In the genomic region with DNA sequence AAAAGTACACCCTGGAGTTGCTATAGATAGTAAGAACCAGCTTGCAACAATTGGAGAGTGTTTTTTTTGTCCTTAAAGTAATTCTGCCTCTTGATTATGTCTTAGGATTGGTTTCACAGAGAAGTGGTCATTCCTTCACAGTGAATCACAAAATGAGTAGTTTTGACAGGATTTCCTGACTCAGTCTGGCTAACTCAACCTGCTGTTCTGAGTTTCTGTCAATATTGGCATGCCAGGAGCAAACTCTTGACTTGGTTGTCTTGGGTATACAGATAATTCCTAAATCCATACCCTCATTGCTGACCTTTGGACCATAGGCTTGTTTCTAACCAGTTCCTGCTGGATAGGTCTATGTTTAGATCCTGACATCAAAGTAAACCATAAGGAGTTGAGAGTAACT, we compare ENCODE assay signal across 11 cellular contexts. TPM values are rescaled to one million over a fixed set of nuclear protein-coding genes. Genes with fewer than 3 reads are reported as not detected.
DNase-seq lines count a peak whose midpoint lies in the region; ATAC-seq, FAIRE-seq and TF ChIP-seq lines count a peak whose summit lies in the region.
"Had no signal": no experiment of that assay in that cellular context is flagged by ENCODE, and none has a peak within 500 bp of the region (broad histone marks: within the 10 kb centered on the region; RNA-seq: fewer than 3 reads in every experiment).

No MANE protein-coding gene starts in this region.

- H3K4me3 ChIP-seq in AG10803 (ENCODE audit: low read length) (no peak overlapping the region), MG63 (no peak overlapping the region)

- H3K27me3 ChIP-seq in MG63, result no peaks in the 10 kb centered on the region

- no peak for FAIRE-seq in D721Med (lab: Jason Lieb, UNC)

- H3K36me3 ChIP-seq in MG63, result no peaks in the 10 kb centered on the region

- TF ChIP-seq CTCF in AG10803 (conservative IDR thresholded peaks at IDR 0.05; ENCODE audit: low read length), result no peak
- no peak for TF ChIP-seq CTCF in D721Med (IDR thresholded peaks at IDR 0.05; ENCODE audit: insufficient read depth, missing control alignments)

- H3K9me3 ChIP-seq in MG63, result no peaks in the 10 kb centered on the region

- ATAC-seq in HG03159 (IDR thresholded peaks at IDR 0.05; ENCODE audit: unreplicated experiment) (no peak), HG03469 (IDR thresholded peaks at IDR 0.05; ENCODE audit: unreplicated experiment) (no peak)

- peak; percentile 79 for DNase-seq in AG10803 (ENCODE audit: low read depth)
- peak; percentile 42 for DNase-seq in MG63
- DNase-seq in dermis blood vessel endothelial cell, result peak; percentile 91
- peak; percentile 58 for DNase-seq in myocyte (ENCODE audit: low read depth)
- no peak for DNase-seq in putamen (ENCODE audit: low spot score)
- no peak for DNase-seq in D721Med (ENCODE audit: insufficient read length, low spot score)
- DNase-seq: activated naive CD4-positive, alpha-beta T cell treated with Interleukin-2 at 50 U/mL for 16 hours; CD4-positive, alpha-beta memory T cell; foreskin melanocyte had no signal

RNA-seq across cellular contexts. Expression of a gene that starts 9.4 kb away (rescaled TPM):
- 2.0 and 3.8 TPM in 2 replicates for total RNA-seq in MG63 (2014; rRNA removed; shearing (Covaris generic); ENCODE audit: low replicate concordance)
- total RNA-seq in dermis blood vessel endothelial cell (0.17 and 0.33 TPM in 2 replicates), myocyte (1.2 and 9.9 TPM in 2 replicates)
- polyA plus RNA-seq in myocyte (2012), result 2.0 TPM

Comparison
In these comparisons a context has a peak if more than half of its experiments do, and no peak if none do; other contexts are left out.
1. DNase-seq: peak in AG10803 (single experiment), MG63 (single experiment), dermis blood vessel endothelial cell (single experiment) and myocyte (single experiment); none in putamen (single experiment) and D721Med (single experiment).